Comparison of ENCODE assay signal across 1 cellular context in genomic region chr1:170593173-170593572, GRCh38.
TF ChIP-seq lines count a peak whose summit lies in the region.

No MANE protein-coding gene starts in this region.

TF ChIP-seq in IMR-90, 13 proteins besides CTCF, POLR2A, EP300 and RAD21:
- no peak for TF ChIP-seq ELK1 (IDR thresholded peaks at IDR 0.05; ENCODE audit: borderline replicate concordance, low read depth, low read length)
- no peak for TF ChIP-seq NFE2L2 (IDR thresholded peaks at IDR 0.05; ENCODE audit: low read depth, low read length)
- TF ChIP-seq USF2 (IDR thresholded peaks at IDR 0.05; ENCODE audit: low read depth, low read length) = no peak
- TF ChIP-seq BHLHE40 (IDR thresholded peaks at IDR 0.05; ENCODE audit: low read depth, low read length) = no peak
- no peak for TF ChIP-seq RCOR1 (IDR thresholded peaks at IDR 0.05; ENCODE audit: insufficient replicate concordance, low read length)
- no peak for TF ChIP-seq FOS (IDR thresholded peaks at IDR 0.05; ENCODE audit: low read depth, low read length)
- no peak for TF ChIP-seq RFX5 (IDR thresholded peaks at IDR 0.05; ENCODE audit: low read depth, low read length)
- no peak for TF ChIP-seq MAZ (IDR thresholded peaks at IDR 0.05; ENCODE audit: borderline replicate concordance, low read depth, low read length)
- no peak for TF ChIP-seq CHD1 (IDR thresholded peaks at IDR 0.05; ENCODE audit: low read depth, low read length)
- no peak for TF ChIP-seq CEBPB (IDR thresholded peaks at IDR 0.05; ENCODE audit: low read depth, low read length)
- no peak for TF ChIP-seq SMC3 (IDR thresholded peaks at IDR 0.05; ENCODE audit: low read depth, low read length)
- TF ChIP-seq MXI1 (IDR thresholded peaks at IDR 0.05; ENCODE audit: borderline replicate concordance, low read depth, low read length) = no peak
